ENCODE assay signal across 8 cellular contexts in genomic region chr5:160312139-160312959, GRCh38. TPM values are rescaled to one million over a fixed set of nuclear protein-coding genes. Genes with fewer than 3 reads are reported as not detected.
DNase-seq lines count a peak whose midpoint lies in the region; ATAC-seq, FAIRE-seq and TF ChIP-seq lines count a peak whose summit lies in the region.

CCNJL (minus strand) TSS chr5:160312564; CDS start chr5:160311923, 641 bp downstream.

- H3K4me1 ChIP-seq in NT2/D1 (ENCODE audit: insufficient read depth, insufficient read length) = peaks cover 2% of the 10 kb centered on the region
- peaks cover 12% of the 10 kb centered on the region for H3K4me1 ChIP-seq in keratinocyte (ENCODE audit: control insufficient read depth, extremely low read depth, insufficient read depth, low read length)
- H3K4me1 ChIP-seq in smooth muscle cell (ENCODE audit: low read depth) = peaks cover 12% of the 10 kb centered on the region

- peak within 1 kb of the TSS; percentile 57 for H3K4me3 ChIP-seq in GM12865 (ENCODE audit: low read depth, low read length)
- H3K4me3 ChIP-seq in NT2/D1 (ENCODE audit: insufficient read length, low read depth) = peak within 1 kb of the TSS; percentile 64
- peak within 1 kb of the TSS; percentile 52 to 72 (median 67) for H3K4me3 ChIP-seq in keratinocyte (ENCODE audit: control insufficient read depth in 2 of 3, extremely low read depth in 1 of 3, insufficient read depth in 2 of 3, low read depth in 1 of 3, low read length in 3 of 3)
- peak within 1 kb of the TSS; percentile 90 for H3K4me3 ChIP-seq in smooth muscle cell

- H3K9me1 ChIP-seq in keratinocyte (ENCODE audit: control insufficient read depth, extremely low read depth, insufficient read depth, low read length) = no peaks in the 10 kb centered on the region

- H2AFZ ChIP-seq in keratinocyte (ENCODE audit: control insufficient read depth, low read length) (peak within 1 kb of the TSS; percentile 69), smooth muscle cell (ENCODE audit: low read depth) (peak within 1 kb of the TSS; percentile 98)

- H3K9ac ChIP-seq in NT2/D1 (ENCODE audit: insufficient read length, low read depth) (peak within 1 kb of the TSS; percentile 82), keratinocyte (ENCODE audit: control insufficient read depth, extremely low read depth, insufficient read depth, low read length) (peak within 1 kb of the TSS; percentile 26), smooth muscle cell (ENCODE audit: low read depth) (peak within 1 kb of the TSS; percentile 48)

- peak within 1 kb of the TSS; percentile 86 for H3K4me2 ChIP-seq in keratinocyte (ENCODE audit: control insufficient read depth, extremely low read depth, insufficient read depth, low read depth, low read length)
- H3K4me2 ChIP-seq in smooth muscle cell = peak within 1 kb of the TSS; percentile 99

- dilution Hi-C loops in keratinocyte (cut with MboI; ENCODE audit: extremely low pct_ligation_motif_present, low sequenced_read_pairs) = no loop called here

- WGBS in smooth muscle cell (ENCODE audit: low lambda C conversion rate) = under 1% methylated on average over 63 of the region's 84 CpGs

- H3K27ac ChIP-seq in keratinocyte (ENCODE audit: control insufficient read depth, insufficient read depth, low read length) (no peak within 1 kb of the TSS), smooth muscle cell (ENCODE audit: low read depth) (no peak within 1 kb of the TSS)

- no peaks in the 10 kb centered on the region for H3F3A ChIP-seq in smooth muscle cell (ENCODE audit: low read depth)

- ATAC-seq in HG03442 (IDR thresholded peaks at IDR 0.05; ENCODE audit: unreplicated experiment) = peak; percentile 43
- no peak for ATAC-seq in HG03159 (IDR thresholded peaks at IDR 0.05; ENCODE audit: unreplicated experiment)

- TF ChIP-seq CTCF in GM12865 (IDR thresholded peaks at IDR 0.05; ENCODE audit: insufficient read depth, low read depth, low read length, missing control alignments) = no peak
- TF ChIP-seq CTCF in keratinocyte (optimal IDR thresholded peaks at IDR 0.05 in 1 of 3, IDR thresholded peaks at IDR 0.05 in 1 of 3, conservative IDR thresholded peaks at IDR 0.05 in 1 of 3; ENCODE audit: extremely low read depth in 1 of 3, insufficient read depth in 2 of 3, low read length in 3 of 3) = no peak
- TF ChIP-seq CTCF in smooth muscle cell (IDR thresholded peaks at IDR 0.05; ENCODE audit: borderline replicate concordance, insufficient read depth, poor library complexity, severe bottlenecking) = no peak

- no peaks in the 10 kb centered on the region for H4K20me1 ChIP-seq in keratinocyte (ENCODE audit: control insufficient read depth, extremely low read depth, insufficient read depth, low read length)
- peaks cover 9% of the 10 kb centered on the region for H4K20me1 ChIP-seq in smooth muscle cell (ENCODE audit: low read depth)

- H3K27me3 ChIP-seq in NT2/D1 (ENCODE audit: insufficient read depth, insufficient read length) (peaks cover 6% of the 10 kb centered on the region), keratinocyte (ENCODE audit: control insufficient read depth, extremely low read depth, insufficient read depth, low read length) (peaks cover 27% of the 10 kb centered on the region), smooth muscle cell (ENCODE audit: low read depth) (no peaks in the 10 kb centered on the region)

- FAIRE-seq in keratinocyte (lab: Jason Lieb, UNC) = no peak

- H3K9me3 ChIP-seq in NT2/D1 (ENCODE audit: insufficient read depth, low read length) (no peaks in the 10 kb centered on the region), keratinocyte (ENCODE audit: control insufficient read depth, low read depth, low read length) (no peaks in the 10 kb centered on the region), smooth muscle cell (replicated peaks; ENCODE audit: low read depth) (no peaks in the 10 kb centered on the region)

- H3K36me3 ChIP-seq in NT2/D1 (ENCODE audit: insufficient read depth, insufficient read length, low read length) (peaks cover 24% of the 10 kb centered on the region), keratinocyte (ENCODE audit: control insufficient read depth in 2 of 2, extremely low read depth in 1 of 2, insufficient read depth in 2 of 2, low read length in 2 of 2) (no peaks in the 10 kb centered on the region), smooth muscle cell (ENCODE audit: low read depth) (no peaks in the 10 kb centered on the region)

- H3K79me2 ChIP-seq in keratinocyte (ENCODE audit: control insufficient read depth, insufficient read depth, low read length) = no peaks in the 10 kb centered on the region
- no peaks in the 10 kb centered on the region for H3K79me2 ChIP-seq in smooth muscle cell (ENCODE audit: low read depth)

- DNase-seq in A172 (ENCODE audit: low spot score) (peak; percentile 75), GM12865 (ENCODE audit: low read depth) (peak; percentile 51), NT2/D1 (ENCODE audit: low read depth, low spot score) (peak; percentile 35), cerebellar nuclear complex (lab: John Stamatoyannopoulos, UW) (peak; percentile 36 to 45), keratinocyte (ENCODE audit: low read depth, low spot score) (no peak), smooth muscle cell (lab: John Stamatoyannopoulos, UW; ENCODE audit: unreplicated experiment) (peak; percentile 52)

RNA-seq across cellular contexts. Expression of gene CCNJL, which starts in this region (rescaled TPM):
- total RNA-seq in A172 (2014; rRNA removed; shearing (Covaris generic)) = 10.5 and 15.2 TPM in 2 replicates
- polyA plus RNA-seq in keratinocyte (1.6 to 4.2 TPM (median 2.1 TPM) in 3 replicates), smooth muscle cell (6.2 and 7.3 TPM in 2 replicates)
- polyA plus RNA-seq in keratinocyte (2011; ENCODE audit: low read depth) = not detected
- polyA plus RNA-seq in keratinocyte (2011; cell fraction: cytosol; rRNA removed) = 2.6 and 4.2 TPM in 2 replicates
- polyA plus RNA-seq in keratinocyte (2011; cell fraction: nucleus; rRNA removed) = 2.6 and 3.5 TPM in 2 replicates
- 0.11 and 4.9 TPM in 2 replicates for polyA plus RNA-seq in keratinocyte (2012; ENCODE audit: low replicate concordance)
- 2.6 to 4.7 TPM (median 4.2 TPM) in 3 replicates for polyA minus RNA-seq in keratinocyte
- 2.3 TPM for polyA minus RNA-seq in keratinocyte (2011; cell fraction: cytosol; rRNA and poly(A)+ RNA removed)
- polyA minus RNA-seq in keratinocyte (2011; cell fraction: nucleus; rRNA and poly(A)+ RNA removed) = 2.3 and 4.0 TPM in 2 replicates
- 3.2 and 3.4 TPM in 2 replicates for total RNA-seq in smooth muscle cell

Comparison
In these comparisons a context has a peak if more than half of its experiments do, and no peak if none do; other contexts are left out.
1. H3K9ac ChIP-seq: peak in every context shown above with its lines; median percentile 82 in NT2/D1; 48 in smooth muscle cell; 26 in keratinocyte.